Comparison of ENCODE assay signal across 1 cellular context in genomic region chr16:33336226-33336985, GRCh38.
TF ChIP-seq lines count a peak whose summit lies in the region.

No MANE protein-coding gene starts in this region.

TF ChIP-seq in HepG2, 621 proteins besides CTCF, POLR2A, EP300 and RAD21:
- TF ChIP-seq ZFP90 (CRISPR knock-in tag; IDR thresholded peaks at IDR 0.05; ENCODE audit: borderline replicate concordance) (peak; percentile 41; the same call in 1 of the 2 replicates), KLF15 (CRISPR knock-in tag; IDR thresholded peaks at IDR 0.05; ENCODE audit: borderline replicate concordance) (peak; percentile 40; the same call in 1 of the 2 replicates), SALL2 (CRISPR knock-in tag; IDR thresholded peaks at IDR 0.05) (peak; percentile 32; the same call in 1 of the 2 replicates), ZNF275 (CRISPR knock-in tag; IDR thresholded peaks at IDR 0.05; ENCODE audit: borderline replicate concordance) (0 out of 2 replicates have a peak, but pooled peaks have one; percentile 45), ZNF160 (CRISPR knock-in tag; IDR thresholded peaks at IDR 0.05) (0 out of 2 replicates have a peak, but pooled peaks have one; percentile 31)
